9 cellular contexts compared by ENCODE assay signal in the genomic region with DNA sequence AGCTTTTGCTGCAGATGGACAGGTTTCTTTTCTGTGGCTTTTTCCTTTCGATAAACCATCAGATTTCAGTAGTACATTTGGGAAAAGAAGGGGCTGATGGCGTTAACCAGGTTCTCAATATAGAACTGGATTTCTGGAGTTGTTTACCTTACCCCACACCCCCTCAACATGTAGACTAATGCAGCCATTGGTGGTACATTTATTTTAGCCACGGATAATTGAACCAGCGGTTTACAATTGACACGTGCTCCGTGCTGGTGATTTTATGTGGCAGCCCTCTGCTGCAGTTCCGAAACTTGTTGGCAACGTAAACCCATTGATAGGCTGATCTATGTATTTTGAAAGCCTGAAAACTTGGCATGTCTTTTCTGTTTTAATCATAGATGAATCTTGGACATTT. TPM values are rescaled to one million over a fixed set of nuclear protein-coding genes. Genes with fewer than 3 reads are reported as not detected.
A peak's percentile ranks its signal among the peaks of the same experiment; 100 is the strongest.
DNase-seq lines count a peak whose midpoint lies in the region; ATAC-seq and TF ChIP-seq lines count a peak whose summit lies in the region.
"Had no signal": no experiment of that assay in that cellular context is flagged by ENCODE, and none has a peak within 500 bp of the region (broad histone marks: within the 10 kb centered on the region; RNA-seq: fewer than 3 reads in every experiment).

No MANE protein-coding gene starts in this region.

- DNase-seq in A673 (ENCODE audit: low spot score) (no peak), astrocyte of the spinal cord (ENCODE audit: low read depth, low spot score) (no peak), mesendoderm (peak; percentile 9), OCI-M2 (lab: John Stamatoyannopoulos, UW; ENCODE audit: unreplicated experiment) (no peak), T-helper 9 cell (no peak), SW480 (ENCODE audit: low spot score) (no peak)
- DNase-seq: activated gamma-delta T cell had no signal

- peak overlapping the region; percentile 34 for H3K4me2 ChIP-seq in mesendoderm (ENCODE audit: low read length)

- H3K4ac ChIP-seq in mesendoderm (ENCODE audit: low read depth, low read length), result no peak overlapping the region

- no peak overlapping the region for H3K23ac ChIP-seq in mesendoderm (ENCODE audit: low read length)

- H3K4me3 ChIP-seq in A673 (ENCODE audit: low read depth, low read length, poor library complexity, severe bottlenecking) (peak overlapping the region; percentile 86), astrocyte of the spinal cord (ENCODE audit: low read depth, low read length) (peak overlapping the region; percentile 81), mesendoderm (ENCODE audit: low read length) (no peak overlapping the region)

- H3K79me1 ChIP-seq in mesendoderm (ENCODE audit: low read length), result peaks cover 2% of the 10 kb centered on the region

- H2BK5ac ChIP-seq in mesendoderm (ENCODE audit: low read length), result no peak overlapping the region

- peak overlapping the region; percentile 94 for H3K56ac ChIP-seq in mesendoderm (ENCODE audit: low read length)

- H4K5ac ChIP-seq in mesendoderm (ENCODE audit: low read length), result no peak overlapping the region

- POLR2A ChIA-PET in A673 (lab: Charles Lee; ENCODE audit: low non-redundant PET), result no interaction called here

- H2BK120ac ChIP-seq in mesendoderm (ENCODE audit: low read depth, low read length), result no peak overlapping the region

- no TSS peak for BruUV-seq in A673 (replicated peaks; lab: Mats Ljungman, UMichigan)

- H2AK5ac ChIP-seq in mesendoderm (ENCODE audit: low read length), result no peak overlapping the region

- in situ Hi-C loops in astrocyte of the spinal cord (cut with HindIII; ENCODE audit: low sequenced_read_pairs), result no loop called here

- H3K9ac ChIP-seq in ES-I3 (ENCODE audit: low read depth, low read length), result peak overlapping the region; percentile 41
- peak overlapping the region; percentile 44 for H3K9ac ChIP-seq in mesendoderm (ENCODE audit: low read length)

- H3K18ac ChIP-seq in mesendoderm (ENCODE audit: low read length), result peak overlapping the region; percentile 78

- H3K36me3 ChIP-seq in A673 (ENCODE audit: insufficient read depth, low read length, poor library complexity, severe bottlenecking) (peaks cover 15% of the 10 kb centered on the region), ES-I3 (ENCODE audit: insufficient read depth, low read length) (no peaks in the 10 kb centered on the region), mesendoderm (ENCODE audit: control insufficient read depth, insufficient read depth, low read length) (no peaks in the 10 kb centered on the region)

- H3K4me1 ChIP-seq in A673 (ENCODE audit: insufficient read depth, low read length, poor library complexity, severe bottlenecking) (peaks cover 22% of the 10 kb centered on the region), ES-I3 (ENCODE audit: insufficient read depth, low read length) (peaks cover 20% of the 10 kb centered on the region), mesendoderm (ENCODE audit: control insufficient read depth, low read depth, low read length) (no peaks in the 10 kb centered on the region)

- peak overlapping the region; percentile 26 for H3K27ac ChIP-seq in A673 (ENCODE audit: low read depth, low read length, poor library complexity, severe bottlenecking)
- H3K27ac ChIP-seq in mesendoderm (ENCODE audit: low read depth, low read length), result no peak overlapping the region

- no peak for ATAC-seq in HG02885 (IDR thresholded peaks at IDR 0.05; ENCODE audit: poor library complexity, unreplicated experiment)

- no peak overlapping the region for H4K8ac ChIP-seq in mesendoderm (ENCODE audit: low read depth, low read length)

- CTCF ChIA-PET in A673 (lab: Charles Lee), result no interaction called here

- WGBS in mesendoderm (ENCODE audit: extremely low coverage, insufficient coverage, low lambda C conversion rate), result no CpG with 5 or more reads among the region's 8 CpGs

- H3K27me3 ChIP-seq in A673 (replicated peaks; ENCODE audit: insufficient read depth, low read depth, low read length, poor library complexity) (no peaks in the 10 kb centered on the region), mesendoderm (ENCODE audit: insufficient read depth, low read length, poor library complexity) (no peaks in the 10 kb centered on the region)

- intact Hi-C loops in A673 (cut with micrococcal nuclease; ENCODE audit: unreplicated experiment), result loop anchor here (10.0 kb wide), 6 partner anchors 137 to 1963 kb away; no protein-coding TSS in a partner anchor

- no peak overlapping the region for H2BK15ac ChIP-seq in mesendoderm (replicated peaks; ENCODE audit: low read depth)

- TF ChIP-seq CTCF in A673 (conservative IDR thresholded peaks at IDR 0.05; ENCODE audit: low read depth, low read length) (no peak), astrocyte of the spinal cord (IDR thresholded peaks at IDR 0.05; ENCODE audit: low read depth, low read length) (no peak)

- peaks cover 28% of the 10 kb centered on the region for H3K79me2 ChIP-seq in mesendoderm (ENCODE audit: control insufficient read depth, insufficient read depth, low read length)

- no peaks in the 10 kb centered on the region for H3K9me3 ChIP-seq in A673 (ENCODE audit: low read depth, low read length, poor library complexity, severe bottlenecking)
- no peaks in the 10 kb centered on the region for H3K9me3 ChIP-seq in ES-I3 (ENCODE audit: control insufficient read depth, insufficient read depth, low read length)

RNA-seq across cellular contexts. Expression of gene SOX11, which starts 5.4 kb away (rescaled TPM):
- 73.9 and 75.1 TPM in 2 replicates for total RNA-seq in A673 (2021)
- polyA plus RNA-seq in mesendoderm (2013, experiment 1 of 2), result 9.9 TPM
- 10.1 TPM for polyA plus RNA-seq in mesendoderm (2013, experiment 2 of 2)
